ENCODE assay signal across 1 cellular context in genomic region chr3:58175429-58176184, GRCh38.
TF ChIP-seq lines count a peak whose summit lies in the region.

No MANE protein-coding gene starts in this region.

TF ChIP-seq in HepG2, 621 proteins besides CTCF, POLR2A, EP300 and RAD21 (continued from another document and continues in another):
- no peak for TF ChIP-seq ZBTB40 (IDR thresholded peaks at IDR 0.05)
- peak; percentile 72; the same call in 1 of the 2 replicates for TF ChIP-seq ZBTB40 (CRISPR knock-in tag; IDR thresholded peaks at IDR 0.05)
- no peak for TF ChIP-seq PCBP1 (IDR thresholded peaks at IDR 0.05; ENCODE audit: borderline replicate concordance, low read depth, low read length)
- TF ChIP-seq ARNT (IDR thresholded peaks at IDR 0.05): no peak
- no peak for TF ChIP-seq ELK4 (CRISPR knock-in tag; IDR thresholded peaks at IDR 0.05; ENCODE audit: borderline replicate concordance)
- 0 out of 2 replicates have a peak, but pooled peaks have one; percentile 19 for TF ChIP-seq ZNF747 (CRISPR knock-in tag; IDR thresholded peaks at IDR 0.05; ENCODE audit: borderline replicate concordance)
- TF ChIP-seq NR0B2 (CRISPR knock-in tag; IDR thresholded peaks at IDR 0.05): no peak
- TF ChIP-seq ZNF207 (IDR thresholded peaks at IDR 0.05; ENCODE audit: borderline replicate concordance): no peak
- no peak for TF ChIP-seq AFF4 (CRISPR knock-in tag; IDR thresholded peaks at IDR 0.05)
- no peak for TF ChIP-seq RFX1 (IDR thresholded peaks at IDR 0.05)
- TF ChIP-seq ZFX (CRISPR knock-in tag; IDR thresholded peaks at IDR 0.05; ENCODE audit: low read depth): peak; percentile 73
- no peak for TF ChIP-seq ZIK1 (CRISPR knock-in tag; IDR thresholded peaks at IDR 0.05; ENCODE audit: borderline replicate concordance, low read depth)
- TF ChIP-seq MTERF4 (CRISPR knock-in tag; IDR thresholded peaks at IDR 0.05): no peak
- TF ChIP-seq NFATC3 (CRISPR knock-in tag; IDR thresholded peaks at IDR 0.05): no peak
- no peak for TF ChIP-seq TEF (CRISPR knock-in tag; IDR thresholded peaks at IDR 0.05)
- no peak for TF ChIP-seq NFE2 (CRISPR knock-in tag; IDR thresholded peaks at IDR 0.05)
- peak; percentile 52; the same call in 1 of the 2 replicates for TF ChIP-seq ZFP1 (CRISPR knock-in tag; IDR thresholded peaks at IDR 0.05)
- TF ChIP-seq TIGD3 (CRISPR knock-in tag; IDR thresholded peaks at IDR 0.05; ENCODE audit: borderline replicate concordance): no peak
- no peak for TF ChIP-seq ZNF484 (CRISPR knock-in tag; IDR thresholded peaks at IDR 0.05; ENCODE audit: borderline replicate concordance, low read depth)
- no peak for TF ChIP-seq HBP1 (CRISPR knock-in tag; IDR thresholded peaks at IDR 0.05; ENCODE audit: low read depth)
- TF ChIP-seq SRY (CRISPR knock-in tag; IDR thresholded peaks at IDR 0.05): 0 out of 2 replicates have a peak, but pooled peaks have one; percentile 25
- TF ChIP-seq ZNF784 (CRISPR knock-in tag; IDR thresholded peaks at IDR 0.05; ENCODE audit: borderline replicate concordance): peak; percentile 75; the same call in 1 of the 2 replicates
- TF ChIP-seq FOXA1 (IDR thresholded peaks at IDR 0.05): no peak
- no peak for TF ChIP-seq FOXA1 (CRISPR knock-in tag; IDR thresholded peaks at IDR 0.05)
- TF ChIP-seq ZNF639 (CRISPR knock-in tag; conservative IDR thresholded peaks at IDR 0.05): peak; percentile 69; the same call in 1 of the 2 replicates
- no peak for TF ChIP-seq RELA (CRISPR knock-in tag; IDR thresholded peaks at IDR 0.05)
- peak; percentile 40; the same call in 1 of the 2 replicates for TF ChIP-seq MXD4 (CRISPR knock-in tag; IDR thresholded peaks at IDR 0.05)
- TF ChIP-seq SMC3 (IDR thresholded peaks at IDR 0.05; ENCODE audit: low read length): no peak
- TF ChIP-seq SRSF4 (IDR thresholded peaks at IDR 0.05; ENCODE audit: low read depth, low read length, poor library complexity, severe bottlenecking): no peak
- TF ChIP-seq CSRNP2 (CRISPR knock-in tag; conservative IDR thresholded peaks at IDR 0.05; ENCODE audit: low read depth): no peak
- TF ChIP-seq TARDBP (CRISPR knock-in tag; IDR thresholded peaks at IDR 0.05): peak; percentile 84
- 0 out of 2 replicates have a peak, but pooled peaks have one; percentile 49 for TF ChIP-seq ZSCAN31 (CRISPR knock-in tag; IDR thresholded peaks at IDR 0.05; ENCODE audit: low read depth)
- no peak for TF ChIP-seq ZNF34 (CRISPR knock-in tag; IDR thresholded peaks at IDR 0.05; ENCODE audit: borderline replicate concordance)
